ENCODE assay signal across 18 cellular contexts in genomic region chr3:172585954-172586353, GRCh38.
DNase-seq lines count a peak whose midpoint lies in the region; ATAC-seq, FAIRE-seq and TF ChIP-seq lines count a peak whose summit lies in the region.
"Had no signal": no experiment of that assay in that cellular context is flagged by ENCODE, and none has a peak within 500 bp of the region (broad histone marks: within the 10 kb centered on the region; RNA-seq: fewer than 3 reads in every experiment).

No MANE protein-coding gene starts in this region.

- no peaks in the 10 kb centered on the region for H3K36me3 ChIP-seq in liver (ENCODE audit: control insufficient read depth in 4 of 4, insufficient read depth in 3 of 4, low read depth in 1 of 4, low read length in 3 of 4)
- no peaks in the 10 kb centered on the region for H3K36me3 ChIP-seq in HepG2 (replicated peaks in 1 of 2; ENCODE audit: control insufficient read depth in 1 of 2, insufficient read depth in 2 of 2, low read length in 2 of 2)
- no peaks in the 10 kb centered on the region for H3K36me3 ChIP-seq in adrenal gland (replicated peaks in 1 of 2)
- H3K36me3 ChIP-seq in parathyroid adenoma (ENCODE audit: control insufficient read depth, insufficient read depth, low read length): no peaks in the 10 kb centered on the region
- H3K36me3 ChIP-seq: ovary had no signal

- H3K4me2 ChIP-seq in HepG2 (ENCODE audit: low read depth, low read length): no peak overlapping the region
- H3K4me2 ChIP-seq in parathyroid adenoma (ENCODE audit: low read length): peak overlapping the region; percentile 87
- H3K4me2 ChIP-seq: SK-N-SH had no signal

- no peaks in the 10 kb centered on the region for H3K9me3 ChIP-seq in liver (ENCODE audit: control insufficient read depth in 4 of 4, low read length in 3 of 4)
- no peaks in the 10 kb centered on the region for H3K9me3 ChIP-seq in HepG2 (ENCODE audit: low read length)
- H3K9me3 ChIP-seq in adrenal gland (replicated peaks in 1 of 3): no peaks in the 10 kb centered on the region
- no peaks in the 10 kb centered on the region for H3K9me3 ChIP-seq in parathyroid adenoma (ENCODE audit: control insufficient read depth, low read length)
- H3K9me3 ChIP-seq: ovary, SK-N-SH had no signal

- CTCF ChIA-PET in HepG2 (lab: Yijun Ruan, JAX; ENCODE audit: low intra/inter-chr PET ratio, low total read pairs): no interaction called here

- intact Hi-C loops in HepG2 (cut with micrococcal nuclease; ENCODE audit: unreplicated experiment) (no loop called here), adrenal gland (cut with DNase I) (no loop called here)

- H3K4me1 ChIP-seq in liver (ENCODE audit: control insufficient read depth in 4 of 4, insufficient read depth in 4 of 4, low read length in 3 of 4) (peaks cover 3 to 6% (median 5%) of the 10 kb centered on the region in 4 donors), HepG2 (ENCODE audit: insufficient read depth, low read length) (peaks cover 1% of the 10 kb centered on the region; the same call in 1 of the 2 replicates), adrenal gland (replicated peaks in 1 of 2) (peaks cover 7 to 17% of the 10 kb centered on the region in 2 donors), parathyroid adenoma (peaks cover 22% of the 10 kb centered on the region)

- no peak overlapping the region for H2AFZ ChIP-seq in HepG2 (ENCODE audit: low read length)
- H2AFZ ChIP-seq in parathyroid adenoma: peak overlapping the region; percentile 3

- DNase-seq in HepG2 (ENCODE audit: low spot score) (no peak), adrenal gland (no peak), NCI-H146 treated with DMSO at 0.1 percent for 48 hours (lab: John Stamatoyannopoulos, UW; ENCODE audit: unreplicated experiment) (no peak), NCI-H748 (lab: John Stamatoyannopoulos, UW; ENCODE audit: unreplicated experiment) (no peak), cerebellar nuclear complex (lab: John Stamatoyannopoulos, UW) (no peak)
- DNase-seq: activated CD4-positive, alpha-beta T cell treated with anti-CD3 and anti-CD28 coated beads for 1 hour; activated gamma-delta T cell treated with Interleukin-2 at 50 U/mL for 16 hours; effector memory CD4-positive, alpha-beta T cell; glutamatergic neuron; NCI-H1694 treated with DMSO at 0.1 percent for 48 hours; NCI-H446; ovary; SK-N-SH; stimulated activated CD4-positive, alpha-beta T cell treated with anti-CD3 and anti-CD28 coated beads, Interleukin-2, amount 100 ng/mL, for 48 hours had no signal

- no peak for ATAC-seq in HepG2

- BruUV-seq in HepG2 (replicated peaks; lab: Mats Ljungman, UMichigan): no TSS peak

- TF ChIP-seq RAD21 in liver (IDR thresholded peaks at IDR 0.05) (no peak), HepG2 (CRISPR knock-in tag; IDR thresholded peaks at IDR 0.05) (no peak)

- peak overlapping the region; percentile 87 to 93 for H3K27ac ChIP-seq in liver (ENCODE audit: low read depth in 1 of 2, low read length in 2 of 2)
- H3K27ac ChIP-seq in HepG2 (ENCODE audit: extremely low read length, insufficient read depth, low read length): no peak overlapping the region
- peak overlapping the region in 3 of 5 donors; percentile 16 to 64 (median 24) for H3K27ac ChIP-seq in adrenal gland
- H3K27ac ChIP-seq in parathyroid adenoma: peak overlapping the region; percentile 84

- in situ Hi-C loops in HepG2 (cut with HindIII; ENCODE audit: extremely low pct_ligation_motif_present, low pct_unique_long_range_greater_than_20kb): no loop called here

- peak overlapping the region in 1 of 3 donors; percentile 34 for H3K4me3 ChIP-seq in liver (ENCODE audit: low read depth in 1 of 3, low read length in 3 of 3)
- no peak overlapping the region for H3K4me3 ChIP-seq in HepG2 (replicated peaks in 1 of 3; ENCODE audit: insufficient read depth in 1 of 3, low read depth in 2 of 3, low read length in 3 of 3)
- H3K4me3 ChIP-seq in adrenal gland: peak overlapping the region in 1 of 4 donors; percentile 5
- peak overlapping the region; percentile 51 for H3K4me3 ChIP-seq in parathyroid adenoma (ENCODE audit: low read depth, low read length)
- H3K4me3 ChIP-seq: ovary had no signal

- H3K27me3 ChIP-seq in liver (ENCODE audit: control insufficient read depth in 4 of 4, insufficient read depth in 4 of 4, low read length in 3 of 4): no peaks in the 10 kb centered on the region
- H3K27me3 ChIP-seq in HepG2 (ENCODE audit: control insufficient read depth in 1 of 2, insufficient read depth in 2 of 2, low read length in 2 of 2): no peaks in the 10 kb centered on the region
- H3K27me3 ChIP-seq in adrenal gland: no peaks in the 10 kb centered on the region
- no peaks in the 10 kb centered on the region for H3K27me3 ChIP-seq in parathyroid adenoma (ENCODE audit: control insufficient read depth, insufficient read depth, low read length)
- H3K27me3 ChIP-seq: ovary had no signal

- H3K79me2 ChIP-seq in HepG2 (ENCODE audit: insufficient read depth, low read length) (no peaks in the 10 kb centered on the region), parathyroid adenoma (no peaks in the 10 kb centered on the region)

- POLR2A ChIA-PET in HepG2 (lab: Yijun Ruan, JAX): no interaction called here

- TF ChIP-seq CTCF in liver (IDR thresholded peaks at IDR 0.05; ENCODE audit: low read depth, low read length, missing input control) (no peak), HepG2 (CRISPR knock-in tag; IDR thresholded peaks at IDR 0.05) (no peak), adrenal gland (IDR thresholded peaks at IDR 0.05) (no peak), parathyroid adenoma (IDR thresholded peaks at IDR 0.05) (no peak)

- TF ChIP-seq POLR2A in HepG2 (IDR thresholded peaks at IDR 0.05; ENCODE audit: insufficient read depth in 1 of 2, low read depth in 2 of 2, low read length in 2 of 2) (no peak), adrenal gland (IDR thresholded peaks at IDR 0.05) (no peak)

- WGBS in liver: 57% methylated on average over 4 of the region's 4 CpGs
- WGBS in HepG2 (ENCODE audit: low lambda C conversion rate): 92% methylated on average over 4 of the region's 4 CpGs
- 93 to 98% (median 95%) methylated on average over 4 of the region's 4 CpGs for whole genome bisulfite sequencing in adrenal gland, 4 donors

- H3K9ac ChIP-seq in liver (ENCODE audit: low read depth in 1 of 2, low read length in 2 of 2) (peak overlapping the region; percentile 56 to 69), HepG2 (ENCODE audit: insufficient read depth, low read depth, low read length) (no peak overlapping the region), parathyroid adenoma (no peak overlapping the region)

- H4K20me1 ChIP-seq in HepG2 (ENCODE audit: insufficient read depth, low read length): no peaks in the 10 kb centered on the region

- FAIRE-seq in HepG2 (lab: Jason Lieb, UNC): no peak
- FAIRE-seq: astrocyte, RCC 7860 had no signal

- TF ChIP-seq EP300 in HepG2 (IDR thresholded peaks at IDR 0.05; ENCODE audit: low read depth in 2 of 2, low read length in 2 of 2) (no peak), HepG2 (CRISPR knock-in tag; IDR thresholded peaks at IDR 0.05; ENCODE audit: borderline replicate concordance) (no peak)

TF ChIP-seq in liver, 16 proteins besides CTCF, POLR2A, EP300 and RAD21 (continues in another document):
- TF ChIP-seq HNF4A (conservative IDR thresholded peaks at IDR 0.05) (no peak), REST (IDR thresholded peaks at IDR 0.05) (no peak)

TF ChIP-seq in HepG2, 621 proteins besides CTCF, POLR2A, EP300 and RAD21 (continues in another document):
- TF ChIP-seq XBP1 (CRISPR knock-in tag; IDR thresholded peaks at IDR 0.05) (no peak), PLSCR1 (CRISPR knock-in tag; IDR thresholded peaks at IDR 0.05; ENCODE audit: borderline replicate concordance) (no peak), GLMP (CRISPR knock-in tag; IDR thresholded peaks at IDR 0.05; ENCODE audit: borderline replicate concordance) (no peak), SOX6 (IDR thresholded peaks at IDR 0.05) (no peak), SOX6 (CRISPR knock-in tag; IDR thresholded peaks at IDR 0.05) (no peak), ZNF235 (CRISPR knock-in tag; IDR thresholded peaks at IDR 0.05; ENCODE audit: borderline replicate concordance) (no peak), ZBTB10 (CRISPR knock-in tag; IDR thresholded peaks at IDR 0.05; ENCODE audit: borderline replicate concordance) (no peak), SOX5 (CRISPR knock-in tag; IDR thresholded peaks at IDR 0.05; ENCODE audit: borderline replicate concordance) (no peak), ZFP1 (CRISPR knock-in tag; IDR thresholded peaks at IDR 0.05) (no peak)

Comparison
In these comparisons a context has a peak if more than half of its experiments do, and no peak if none do; other contexts are left out.
1. H3K9ac ChIP-seq: peak in liver (2 of 2); none in HepG2 (single experiment) and parathyroid adenoma (single experiment).